Comparison of ENCODE assay signal across 11 cellular contexts in genomic region chr4:4824232-4824631, GRCh38. TPM values are rescaled to one million over a fixed set of nuclear protein-coding genes. Genes with fewer than 3 reads are reported as not detected.
"Had no signal": no experiment of that assay in that cellular context is flagged by ENCODE, and none has a peak within 500 bp of the region (broad histone marks: within the 10 kb centered on the region; RNA-seq: fewer than 3 reads in every experiment).

No MANE protein-coding gene starts in this region.

- FAIRE-seq: H1, H54 had no signal

- H3K36me3 ChIP-seq: HAP-1 had no signal

- DNase-seq: GM23248, GOT3, H7, HCEC 1CT, HFFc6 had no signal

- H3K9ac ChIP-seq: GM23248 had no signal

- ATAC-seq: GM23338, HCT116 had no signal

- H3K27ac ChIP-seq: GM23248 had no signal

- H2AFZ ChIP-seq: GM23248, GM23338 had no signal

- H3K4me3 ChIP-seq: GM23248, GM23338, HAP-1 had no signal

- H3K9me3 ChIP-seq: HAP-1 had no signal

- H3K4me1 ChIP-seq: HAP-1 had no signal

- H3K4me2 ChIP-seq: GM23338 had no signal

RNA-seq across cellular contexts. Expression of gene MSX1, which starts 35.2 kb away (rescaled TPM):
- total RNA-seq: GM23338, H1, H9 had no signal
